8 cellular contexts compared by ENCODE assay signal in the genomic region with DNA sequence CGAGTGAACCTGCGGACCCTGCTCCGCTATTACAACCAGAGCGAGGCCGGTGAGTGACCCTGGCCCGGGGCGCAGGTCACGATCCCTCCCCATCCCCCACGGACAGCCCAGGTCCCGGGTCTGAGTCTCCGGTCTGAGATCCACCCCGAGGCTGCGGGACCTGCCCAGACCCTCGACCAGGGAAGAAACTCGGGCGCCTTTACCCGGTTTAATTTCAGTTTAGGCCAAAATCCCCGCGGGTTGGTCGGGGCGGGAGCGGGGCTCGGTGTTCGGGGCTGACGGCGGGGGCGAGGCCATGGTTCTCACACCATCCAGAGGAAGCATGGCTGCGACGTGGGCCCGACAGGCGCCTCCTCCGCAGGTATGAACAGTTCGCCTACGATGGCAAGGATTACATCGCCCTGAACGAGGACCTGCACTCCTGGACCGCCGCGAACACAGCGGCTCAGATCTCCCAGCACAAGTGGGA. TPM values are rescaled to one million over a fixed set of nuclear protein-coding genes. Genes with fewer than 3 reads are reported as not detected.
DNase-seq lines count a peak whose midpoint lies in the region; ATAC-seq lines count a peak whose summit lies in the region.

No MANE protein-coding gene starts in this region.

- H3K4me3 ChIP-seq in MG63: peak overlapping the region; percentile 76
- H3K4me3 ChIP-seq in iPS-18c (ENCODE audit: insufficient read depth, low read depth, low read length): peak overlapping the region; percentile 84

- H3K36me3 ChIP-seq in MG63: no peaks in the 10 kb centered on the region

- DNase-seq in MG63 (no peak), ecto neural progenitor cell (ENCODE audit: low spot score) (no peak), DMS153 treated with DMSO at 0.1 percent for 48 hours (lab: John Stamatoyannopoulos, UW; ENCODE audit: unreplicated experiment) (no peak)
- DNase-seq in activated naive CD8-positive, alpha-beta T cell treated with anti-CD3 and anti-CD28 coated beads, Interleukin-2, amount 50 U/mL, for 16 hours (ENCODE audit: low read depth, low spot score): peak; percentile 12
- DNase-seq in stimulated activated CD4-positive, alpha-beta T cell treated with anti-CD3 and anti-CD28 coated beads, Interleukin-15, amount 100 ng/mL, for 48 hours (ENCODE audit: low read depth in 2 of 2): peak; percentile 9 to 10

- peaks cover 2% of the 10 kb centered on the region; the same call in 1 of the 2 replicates for H3K27me3 ChIP-seq in MG63

- ATAC-seq in GM19023 (IDR thresholded peaks at IDR 0.05; ENCODE audit: unreplicated experiment) (peak; percentile 16), HG02798 (IDR thresholded peaks at IDR 0.05; ENCODE audit: poor library complexity, unreplicated experiment) (no peak)

- H3K9me3 ChIP-seq in MG63 (no peaks in the 10 kb centered on the region), iPS-18c (ENCODE audit: control insufficient read depth, insufficient read depth, low read length) (no peaks in the 10 kb centered on the region)

RNA-seq across cellular contexts. Expression of a gene that starts 46.9 kb away (rescaled TPM):
- total RNA-seq in MG63 (2014; rRNA removed; shearing (Covaris generic); ENCODE audit: low replicate concordance): 44.3 and 60.7 TPM in 2 replicates

Comparison
In these comparisons a context has a peak if more than half of its experiments do, and no peak if none do; other contexts are left out.
1. DNase-seq: peak in activated naive CD8-positive, alpha-beta T cell treated with anti-CD3 and anti-CD28 coated beads, Interleukin-2, amount 50 U/mL, for 16 hours (single experiment) and stimulated activated CD4-positive, alpha-beta T cell treated with anti-CD3 and anti-CD28 coated beads, Interleukin-15, amount 100 ng/mL, for 48 hours (2 of 2); none in MG63 (single experiment), ecto neural progenitor cell (single experiment) and DMS153 treated with DMSO at 0.1 percent for 48 hours (single experiment).